8 cellular contexts compared by ENCODE assay signal in genomic region chr7:42237162-42237821, GRCh38. TPM values are rescaled to one million over a fixed set of nuclear protein-coding genes. Genes with fewer than 3 reads are reported as not detected.
DNase-seq lines count a peak whose midpoint lies in the region; ATAC-seq, FAIRE-seq and TF ChIP-seq lines count a peak whose summit lies in the region.

TSS of gene GLI3 (minus strand) at chr7:42237209. CDS start at chr7:42223253, 13,956 bp downstream.

- ATAC-seq in HG02973 (IDR thresholded peaks at IDR 0.05; ENCODE audit: unreplicated experiment) (peak; percentile 70), Panc1 (peak; percentile 71)

- no peaks in the 10 kb centered on the region for H3K4me1 ChIP-seq in Panc1 (ENCODE audit: control insufficient read depth, insufficient read depth, low read length)
- peaks cover 3 to 4% of the 10 kb centered on the region in 2 donors for H3K4me1 ChIP-seq in kidney (ENCODE audit: control insufficient read depth in 1 of 2, insufficient read depth in 1 of 2, low read depth in 1 of 2, low read length in 2 of 2)
- no peaks in the 10 kb centered on the region for H3K4me1 ChIP-seq in small intestine (ENCODE audit: control insufficient read depth in 2 of 2, insufficient read depth in 1 of 2, low read depth in 1 of 2, low read length in 1 of 2)

- FAIRE-seq in GM12892 (lab: Jason Lieb, UNC): no peak
- no peak for FAIRE-seq in kidney (lab: Jason Lieb, UNC)
- no peak for FAIRE-seq in small intestine (lab: Jason Lieb, UNC)

- CTCF ChIA-PET in AG04449 (lab: Yijun Ruan, JAX): no interaction called here
- CTCF ChIA-PET in Panc1 (lab: Charles Lee): no interaction called here

- no peaks in the 10 kb centered on the region for H3K9me3 Mint-ChIP-seq in chondrocyte (ENCODE audit: low read depth)

- TF ChIP-seq POLR2A in GM12892 (IDR thresholded peaks at IDR 0.05; ENCODE audit: low read depth, low read length): no peak

- peak within 1 kb of the TSS; percentile 87 for H3K4me3 Mint-ChIP-seq in chondrocyte (ENCODE audit: unreplicated experiment)

- H3K36me3 ChIP-seq in Panc1 (ENCODE audit: control insufficient read depth, insufficient read depth, low read length) (no peaks in the 10 kb centered on the region), kidney (ENCODE audit: control insufficient read depth in 1 of 2, insufficient read depth in 2 of 2, low read length in 2 of 2) (no peaks in the 10 kb centered on the region), small intestine (ENCODE audit: control insufficient read depth in 2 of 2, insufficient read depth in 2 of 2, low read length in 2 of 2) (no peaks in the 10 kb centered on the region)

- no peaks in the 10 kb centered on the region for H3K27me3 Mint-ChIP-seq in chondrocyte (ENCODE audit: low read depth)

- BruUV-seq in Panc1 (replicated peaks; lab: Mats Ljungman, UMichigan): no TSS peak

- H3K4me3 ChIP-seq in AG04449 (ENCODE audit: low read depth, low read length) (peak within 1 kb of the TSS; percentile 86), Panc1 (ENCODE audit: low read depth in 2 of 2, low read length in 2 of 2) (peak within 1 kb of the TSS; percentile 50 to 57), kidney (ENCODE audit: low read length in 2 of 2) (peak within 1 kb of the TSS; percentile 71 to 78), small intestine (ENCODE audit: low read depth in 1 of 2, low read length in 2 of 2) (peak within 1 kb of the TSS; percentile 36 to 64)

- H3K27me3 ChIP-seq in Panc1 (ENCODE audit: control insufficient read depth, insufficient read depth, low read length) (peaks cover 27% of the 10 kb centered on the region), small intestine (ENCODE audit: control insufficient read depth in 2 of 2, insufficient read depth in 2 of 2, low read length in 2 of 2) (peaks cover 7 to 14% of the 10 kb centered on the region in 2 donors)

- peak within 1 kb of the TSS; percentile 22 to 55 for H3K9ac ChIP-seq in kidney (ENCODE audit: low read length in 2 of 2)

- in situ Hi-C loops in Panc1 (cut with HindIII; ENCODE audit: low pct_unique_long_range_greater_than_20kb, low sequenced_read_pairs): no loop called here

- TF ChIP-seq CTCF in AG04449 (IDR thresholded peaks at IDR 0.05; ENCODE audit: insufficient read depth, low read length, missing control alignments): peak; percentile 54
- no peak for TF ChIP-seq CTCF in Panc1 (IDR thresholded peaks at IDR 0.05)
- peak; percentile 43 for TF ChIP-seq CTCF in chondrocyte (IDR thresholded peaks at IDR 0.05)
- TF ChIP-seq CTCF in kidney (IDR thresholded peaks at IDR 0.05; ENCODE audit: borderline replicate concordance, extremely low read depth, insufficient read depth): no peak

- H3K4me1 Mint-ChIP-seq in chondrocyte (ENCODE audit: low read depth): peaks cover 51% of the 10 kb centered on the region

- H3K27ac ChIP-seq in Panc1 (ENCODE audit: low read length): no peak within 1 kb of the TSS
- H3K27ac ChIP-seq in kidney (ENCODE audit: low read depth in 2 of 2, low read length in 2 of 2): peak within 1 kb of the TSS; percentile 79 to 82
- H3K27ac ChIP-seq in small intestine (ENCODE audit: low read depth in 1 of 2, low read length in 1 of 2): peak within 1 kb of the TSS; percentile 33 to 91

- H3K9me3 ChIP-seq in Panc1 (ENCODE audit: control insufficient read depth, insufficient read depth, low read depth, low read length): no peaks in the 10 kb centered on the region
- no peaks in the 10 kb centered on the region for H3K9me3 ChIP-seq in kidney (ENCODE audit: control insufficient read depth in 1 of 2, low read length in 2 of 2)
- H3K9me3 ChIP-seq in small intestine (ENCODE audit: control insufficient read depth, low read depth): no peaks in the 10 kb centered on the region

- DNase-seq in AG04449 (ENCODE audit: low read depth, low spot score) (peak; percentile 59), GM12892 (ENCODE audit: insufficient read length) (peak; percentile 58), Panc1 (ENCODE audit: low read depth, low spot score) (no peak), chondrocyte (ENCODE audit: low spot score) (peak; percentile 94), kidney (peak; percentile 96), small intestine (peak; percentile 8), NCI-H128 (lab: John Stamatoyannopoulos, UW; ENCODE audit: unreplicated experiment) (no peak)

- H3K27ac Mint-ChIP-seq in chondrocyte (ENCODE audit: unreplicated experiment): peak within 1 kb of the TSS; percentile 88

- intact Hi-C loops in Panc1 (cut with micrococcal nuclease; ENCODE audit: unreplicated experiment): no loop called here
- intact Hi-C loops in kidney (cut with DNase I): no loop called here

- POLR2A ChIA-PET in AG04449 (lab: Yijun Ruan, JAX): interaction anchor here (0.7 kb wide), 1 partner anchor 36 kb away, joined by 3 read pairs; no protein-coding TSS in a partner anchor
- POLR2A ChIA-PET in Panc1 (lab: Charles Lee): no interaction called here

- WGBS in small intestine, 3 donors: 1 to 2% (median 1%) methylated on average over 39 to 58 of the region's 58 CpGs

- no peaks in the 10 kb centered on the region for H3K36me3 Mint-ChIP-seq in chondrocyte (ENCODE audit: low read depth)

RNA-seq across cellular contexts. Expression of gene GLI3, which starts in this region (rescaled TPM):
- not detected for polyA plus RNA-seq in GM12892 (2012; ENCODE audit: missing spikeins)
- 3.7 TPM for total RNA-seq in Panc1 (2021; ENCODE audit: unreplicated experiment)
- polyA plus RNA-seq in Panc1 (2012; ENCODE audit: insufficient read length): 0.84 TPM
- total RNA-seq in chondrocyte: 11.7 to 37.8 TPM (median 12.1 TPM) in 3 replicates
- total RNA-seq in kidney: 11.1 TPM
- 0.92 TPM for polyA plus RNA-seq in kidney (ENCODE audit: insufficient read depth, low read depth, low replicate concordance)
- polyA plus RNA-seq in small intestine: 1 to 10 TPM in 1 of 3 donors, under 1 TPM in 1, not detected in 1; 0.54 to 1.8 TPM

Comparison
In these comparisons a context has a peak if more than half of its experiments do, and no peak if none do; other contexts are left out.
1. DNase-seq: peak in AG04449 (single experiment), GM12892 (single experiment), chondrocyte (single experiment), kidney (single experiment) and small intestine (single experiment); none in Panc1 (single experiment) and NCI-H128 (single experiment).
2. CTCF ChIP-seq: peak in AG04449 (single experiment) and chondrocyte (single experiment); none in Panc1 (single experiment) and kidney (single experiment).
3. Peak in every context shown above with its lines, with median percentiles within 50 percentile points of each other: H3K4me3 ChIP-seq.